35 cellular contexts compared by ENCODE assay signal in genomic region chr9:36431078-36431477, GRCh38.
"Had no signal": no experiment of that assay in that cellular context is flagged by ENCODE, and none has a peak within 500 bp of the region (broad histone marks: within the 10 kb centered on the region; RNA-seq: fewer than 3 reads in every experiment).

No MANE protein-coding gene starts in this region.

- H3K27ac Mint-ChIP-seq: activated CD8-positive, alpha-beta memory T cell treated with anti-CD3 and anti-CD28 coated beads, Interleukin-2, amount 10 ng/mL, durations not matched to agents 7 days and 5 days; activated CD8-positive, alpha-beta T cell treated with anti-CD3 and anti-CD28 coated beads, Interleukin-2, amount 10 ng/mL, durations not matched to agents 7 days and 5 days; activated naive CD8-positive, alpha-beta T cell; stimulated activated effector memory CD8-positive, alpha-beta T cell treated with anti-CD3 and anti-CD28 coated beads, Interleukin-12 subunit alpha, Interleukin-12 subunit beta, amount 100 ng/mL, for 72 hours; stimulated activated naive CD8-positive, alpha-beta T cell treated with anti-CD3 and anti-CD28 coated beads, Interleukin-15, Interleukin-2, amounts not matched to agents 100 ng/mL and 50 ng/mL, for 24 hours had no signal

- H3K9me3 ChIP-seq: adrenal gland, body of pancreas, colonic mucosa, gastroesophageal sphincter, left lung, lower lobe of right lung, pancreas, prostate gland, sigmoid colon, thyroid gland, upper lobe of right lung had no signal

- H3K4me1 ChIP-seq: body of pancreas, colonic mucosa, gastroesophageal sphincter, left lung, pancreas, prostate gland, sigmoid colon, thyroid gland, upper lobe of right lung had no signal

- H3K27me3 ChIP-seq: adrenal gland, body of pancreas, colonic mucosa, dorsolateral prefrontal cortex, gastroesophageal sphincter, left lung, pancreas, sigmoid colon, thyroid gland, upper lobe of right lung had no signal

- H3K9me3 Mint-ChIP-seq: immature natural killer cell; naive thymus-derived CD8-positive, alpha-beta T cell; neural crest cell; stimulated activated effector memory CD8-positive, alpha-beta T cell treated with anti-CD3 and anti-CD28 coated beads, Interleukin-12 subunit alpha, Interleukin-12 subunit beta, amount 100 ng/mL, for 72 hours; stimulated activated naive CD8-positive, alpha-beta T cell treated with anti-CD3 and anti-CD28 coated beads, Interleukin-15, Interleukin-2, amounts not matched to agents 100 ng/mL and 50 ng/mL, for 24 hours had no signal

- ATAC-seq: activated CD8-positive, alpha-beta memory T cell treated with anti-CD3 and anti-CD28 coated beads, Interleukin-2, amount 10 ng/mL, durations not matched to agents 7 days and 5 days; activated CD8-positive, alpha-beta T cell treated with anti-CD3 and anti-CD28 coated beads, Interleukin-2, amount 10 ng/mL, durations not matched to agents 7 days and 5 days; body of pancreas; gastroesophageal sphincter; left lung; lower lobe of right lung; naive thymus-derived CD8-positive, alpha-beta T cell; pancreas; stimulated activated effector memory CD8-positive, alpha-beta T cell treated with anti-CD3 and anti-CD28 coated beads, Interleukin-12 subunit alpha, Interleukin-12 subunit beta, amount 100 ng/mL, for 72 hours; upper lobe of right lung had no signal

- H3K4me3 Mint-ChIP-seq: activated CD8-positive, alpha-beta memory T cell treated with anti-CD3 and anti-CD28 coated beads, Interleukin-2, amount 10 ng/mL, durations not matched to agents 7 days and 5 days; activated CD8-positive, alpha-beta T cell treated with anti-CD3 and anti-CD28 coated beads, Interleukin-2, amount 10 ng/mL, durations not matched to agents 7 days and 5 days; activated naive CD8-positive, alpha-beta T cell; immature natural killer cell; naive thymus-derived CD8-positive, alpha-beta T cell; neural crest cell; stimulated activated effector memory CD8-positive, alpha-beta T cell treated with anti-CD3 and anti-CD28 coated beads, Interleukin-12 subunit alpha, Interleukin-12 subunit beta, amount 100 ng/mL, for 72 hours; stimulated activated naive CD8-positive, alpha-beta T cell treated with anti-CD3 and anti-CD28 coated beads, Interleukin-15, Interleukin-2, amounts not matched to agents 100 ng/mL and 50 ng/mL, for 24 hours had no signal

- H3K36me3 ChIP-seq: adrenal gland, colonic mucosa, pancreas, prostate gland, thyroid gland, upper lobe of right lung had no signal

- H3K27me3 Mint-ChIP-seq: activated CD8-positive, alpha-beta memory T cell treated with anti-CD3 and anti-CD28 coated beads, Interleukin-2, amount 10 ng/mL, durations not matched to agents 7 days and 5 days; activated naive CD8-positive, alpha-beta T cell; naive thymus-derived CD8-positive, alpha-beta T cell; stimulated activated naive CD8-positive, alpha-beta T cell treated with anti-CD3 and anti-CD28 coated beads, Interleukin-15, Interleukin-2, amounts not matched to agents 100 ng/mL and 50 ng/mL, for 24 hours had no signal

- H3K4me3 ChIP-seq: adrenal gland, body of pancreas, colonic mucosa, dorsolateral prefrontal cortex, gastroesophageal sphincter, left lung, lower lobe of right lung, pancreas, prostate gland, sigmoid colon, thyroid gland, upper lobe of right lung had no signal

- H3K27ac ChIP-seq: adrenal gland, body of pancreas, colonic mucosa, dorsolateral prefrontal cortex, gastroesophageal sphincter, left lung, lower lobe of right lung, pancreas, prostate gland, sigmoid colon, thyroid gland, upper lobe of right lung had no signal

- FAIRE-seq: pancreas, small intestine had no signal

- DNase-seq: activated CD4-positive, alpha-beta T cell treated with anti-CD3 and anti-CD28 coated beads for 1 hour; activated CD8-positive, alpha-beta memory T cell treated with anti-CD3 and anti-CD28 coated beads, Interleukin-2, amount 10 ng/mL, durations not matched to agents 7 days and 5 days; activated CD8-positive, alpha-beta T cell treated with anti-CD3 and anti-CD28 coated beads, Interleukin-2, amount 10 ng/mL, durations not matched to agents 7 days and 5 days; activated naive CD4-positive, alpha-beta T cell treated with Interleukin-2 at 50 U/mL for 16 hours; activated T-cell treated with anti-CD3 and anti-CD28 coated beads, Interleukin-2, amount 50 U/mL, for 48 hours; adrenal gland; aorta; body of pancreas; colonic mucosa; dorsolateral prefrontal cortex; effector memory CD4-positive, alpha-beta T cell; erythroblast; head of caudate nucleus; hippocampal formation; immature natural killer cell; kidney glomerular epithelial cell; left lung; lower lobe of right lung; mesenchymal stem cell; naive thymus-derived CD8-positive, alpha-beta T cell; nucleus accumbens; pancreas; retina; sigmoid colon; small intestine; stimulated activated CD4-positive, alpha-beta T cell treated with anti-CD3 and anti-CD28 coated beads, Interleukin-4, amount 100 ng/mL, for 24 hours; T-helper 2 cell; thyroid gland; upper lobe of right lung had no signal
